8 cellular contexts compared by ENCODE assay signal in the genomic region with DNA sequence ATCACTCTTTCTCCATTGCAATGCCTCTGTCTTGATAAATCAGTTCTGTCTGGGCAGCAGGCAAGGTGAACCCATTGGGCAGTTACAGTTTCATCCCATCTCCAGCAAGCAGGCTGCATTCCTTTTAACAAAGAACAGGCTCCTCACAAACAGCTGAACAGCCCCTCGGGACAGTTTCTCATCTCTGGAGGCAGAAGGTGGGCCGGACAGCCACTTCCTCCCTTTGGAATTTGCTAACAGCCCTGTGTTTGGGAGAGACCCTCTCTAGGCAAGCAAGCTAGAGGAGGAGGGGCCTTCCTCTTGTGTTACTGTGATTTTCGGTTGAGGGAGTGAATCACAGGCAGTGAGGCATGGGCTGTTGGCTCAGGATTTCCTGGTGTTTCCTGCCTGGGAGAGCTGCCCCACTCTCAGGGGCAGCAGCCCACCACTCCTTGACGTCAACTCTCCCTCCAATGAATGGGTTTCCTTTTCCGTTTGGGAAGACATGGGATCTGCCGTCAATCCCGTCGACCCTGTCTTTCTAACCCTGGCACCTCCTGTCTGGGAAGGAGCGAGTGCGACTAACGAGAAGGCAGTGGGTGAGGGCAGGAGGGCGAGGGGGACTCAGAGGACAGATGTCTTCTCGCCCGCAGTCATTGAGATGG. TPM values are rescaled to one million over a fixed set of nuclear protein-coding genes. Genes with fewer than 3 reads are reported as not detected.
DNase-seq lines count a peak whose midpoint lies in the region; ATAC-seq and TF ChIP-seq lines count a peak whose summit lies in the region.

No MANE protein-coding gene starts in this region.

- H3K36me3 ChIP-seq in mesodermal cell (ENCODE audit: control insufficient read depth, insufficient read depth, low read length): no peaks in the 10 kb centered on the region

- no peaks in the 10 kb centered on the region for H3K9me3 ChIP-seq in mesodermal cell (ENCODE audit: control insufficient read depth, low read length)

- 7 to 37% methylated on average over 3 to 7 of the region's 14 CpGs for WGBS in mesodermal cell (ENCODE audit: insufficient coverage in 2 of 2), 2 experiments

- no peaks in the 10 kb centered on the region for H3K9me3 Mint-ChIP-seq in natural killer cell treated with Interleukin-12 subunit alpha and Interleukin-12 subunit beta and Interleukin-15 and Interleukin-18, amount 100 ng/mL, for 72 hours
- H3K9me3 Mint-ChIP-seq in natural killer cell (no peaks in the 10 kb centered on the region), endothelial cell (ENCODE audit: unreplicated experiment) (no peaks in the 10 kb centered on the region)

- H3K27ac Mint-ChIP-seq in natural killer cell treated with Interleukin-12 subunit alpha and Interleukin-12 subunit beta and Interleukin-15 and Interleukin-18, amount 100 ng/mL, for 72 hours: peak overlapping the region; percentile 1 to 79
- H3K27ac Mint-ChIP-seq in natural killer cell: no peak overlapping the region
- peak overlapping the region; percentile 100 for H3K27ac Mint-ChIP-seq in endothelial cell (ENCODE audit: unreplicated experiment)

- H3K27me3 Mint-ChIP-seq in natural killer cell treated with Interleukin-12 subunit alpha and Interleukin-12 subunit beta and Interleukin-15 and Interleukin-18, amount 100 ng/mL, for 72 hours: peaks cover 0 to 3% of the 10 kb centered on the region in 2 donors
- H3K27me3 Mint-ChIP-seq in natural killer cell (ENCODE audit: low read depth in 2 of 2) (no peaks in the 10 kb centered on the region), endothelial cell (ENCODE audit: unreplicated experiment) (peaks cover 3% of the 10 kb centered on the region)

- no peak for ATAC-seq in natural killer cell treated with Interleukin-12 subunit alpha and Interleukin-12 subunit beta and Interleukin-15 and Interleukin-18, amount 100 ng/mL, for 72 hours
- ATAC-seq in natural killer cell: no peak
- ATAC-seq in HG02870 (IDR thresholded peaks at IDR 0.05; ENCODE audit: unreplicated experiment): no peak
- ATAC-seq in HG03280 (IDR thresholded peaks at IDR 0.05; ENCODE audit: unreplicated experiment): no peak

- H3K4me3 Mint-ChIP-seq in natural killer cell treated with Interleukin-12 subunit alpha and Interleukin-12 subunit beta and Interleukin-15 and Interleukin-18, amount 100 ng/mL, for 72 hours: peak overlapping the region; percentile 25
- no peak overlapping the region for H3K4me3 Mint-ChIP-seq in natural killer cell
- H3K4me3 Mint-ChIP-seq in endothelial cell (ENCODE audit: unreplicated experiment): peak overlapping the region; percentile 74

- peaks cover 24 to 25% of the 10 kb centered on the region in 2 donors for H3K4me1 Mint-ChIP-seq in natural killer cell treated with Interleukin-12 subunit alpha and Interleukin-12 subunit beta and Interleukin-15 and Interleukin-18, amount 100 ng/mL, for 72 hours (ENCODE audit: low read depth in 2 of 2)
- H3K4me1 Mint-ChIP-seq in natural killer cell (peaks cover 8% of the 10 kb centered on the region in 2 donors), endothelial cell (ENCODE audit: unreplicated experiment) (peaks cover 55% of the 10 kb centered on the region)

- no peak for DNase-seq in natural killer cell treated with Interleukin-12 subunit alpha and Interleukin-12 subunit beta and Interleukin-15 and Interleukin-18, amount 100 ng/mL, for 72 hours (ENCODE audit: low spot score)
- DNase-seq in natural killer cell (no peak), endothelial cell (ENCODE audit: low spot score) (peak; percentile 72), COR-L47 (lab: John Stamatoyannopoulos, UW) (no peak), GM20000 (ENCODE audit: low spot score) (no peak)

- H3K4me3 ChIP-seq in mesodermal cell (ENCODE audit: extremely low read depth, insufficient read depth, low read length, poor library complexity, severe bottlenecking): no peak overlapping the region

- peaks cover 52% of the 10 kb centered on the region for H3K4me1 ChIP-seq in mesodermal cell (ENCODE audit: control insufficient read depth, insufficient read depth, low read length, poor library complexity, severe bottlenecking)

- intact Hi-C loops in natural killer cell (cut with micrococcal nuclease): no loop called here

- TF ChIP-seq CTCF in natural killer cell (IDR thresholded peaks at IDR 0.05) (no peak), endothelial cell (IDR thresholded peaks at IDR 0.05; ENCODE audit: unreplicated experiment) (no peak), GM20000 (IDR thresholded peaks at IDR 0.05; ENCODE audit: extremely low read depth, missing control alignments) (no peak)

- H3K36me3 Mint-ChIP-seq in natural killer cell treated with Interleukin-12 subunit alpha and Interleukin-12 subunit beta and Interleukin-15 and Interleukin-18, amount 100 ng/mL, for 72 hours: peaks cover 6% of the 10 kb centered on the region
- H3K36me3 Mint-ChIP-seq in natural killer cell (no peaks in the 10 kb centered on the region), endothelial cell (ENCODE audit: low read depth, unreplicated experiment) (no peaks in the 10 kb centered on the region)

- H3K27ac ChIP-seq in mesodermal cell (ENCODE audit: low read depth, low read length, severe bottlenecking): peak overlapping the region; percentile 95

RNA-seq across cellular contexts. Expression of a gene that starts 3.7 kb away (rescaled TPM):
- total RNA-seq in natural killer cell treated with Interleukin-12 subunit alpha and Interleukin-12 subunit beta and Interleukin-15 and Interleukin-18, amount 100 ng/mL, for 72 hours: 100 to 1,000 TPM in 1 of 2 donors, 10 to 100 TPM in 1; 83.0 to 139 TPM
- total RNA-seq in natural killer cell: 10 to 100 TPM; 47.9 to 53.6 (median 48.3) TPM
- total RNA-seq in endothelial cell (ENCODE audit: unreplicated experiment): 85.5 TPM
- polyA plus RNA-seq in mesodermal cell (2013, experiment 1 of 2): 36.8 TPM
- 28.0 TPM for polyA plus RNA-seq in mesodermal cell (2013, experiment 2 of 2)

RNA-seq across cellular contexts. Expression of a gene that starts 14.9 kb away (rescaled TPM):
- total RNA-seq in natural killer cell treated with Interleukin-12 subunit alpha and Interleukin-12 subunit beta and Interleukin-15 and Interleukin-18, amount 100 ng/mL, for 72 hours: 100 to 1,000 TPM; 110 to 156 TPM
- total RNA-seq in natural killer cell (10 to 100 TPM; 39.0 to 47.9 (median 43.6) TPM), endothelial cell (ENCODE audit: unreplicated experiment) (30.2 TPM)
- 37.6 TPM for polyA plus RNA-seq in mesodermal cell (2013, experiment 1 of 2)
- 29.9 TPM for polyA plus RNA-seq in mesodermal cell (2013, experiment 2 of 2)

Comparison
In these comparisons a context has a peak if more than half of its experiments do, and no peak if none do; other contexts are left out.
1. H3K27ac Mint-ChIP-seq: peak in natural killer cell treated with Interleukin-12 subunit alpha and Interleukin-12 subunit beta and Interleukin-15 and Interleukin-18, amount 100 ng/mL, for 72 hours (2 of 2) and endothelial cell (single experiment); none in natural killer cell (0 of 2).